Comparison of ENCODE assay signal across 25 cellular contexts in the genomic region with DNA sequence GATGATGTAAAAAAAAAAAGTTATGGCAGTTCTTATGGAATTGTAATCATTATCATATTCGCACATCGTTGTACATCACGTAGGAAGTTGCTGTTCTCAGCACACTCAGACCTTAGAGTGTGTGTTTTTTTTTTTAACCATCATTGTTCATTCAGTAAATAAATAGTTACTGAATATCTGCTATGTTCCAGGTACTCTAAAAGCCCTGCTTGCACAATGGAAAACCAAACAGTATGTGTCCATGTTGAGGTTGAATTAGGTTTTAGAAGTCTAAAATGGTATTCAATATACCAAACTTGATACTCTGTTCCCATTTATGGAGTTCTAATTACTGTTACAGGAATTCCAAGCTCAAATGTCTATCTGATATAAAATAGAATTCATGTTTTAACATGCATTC. TPM values are rescaled to one million over a fixed set of nuclear protein-coding genes. Genes with fewer than 3 reads are reported as not detected.
DNase-seq lines count a peak whose midpoint lies in the region; ATAC-seq, FAIRE-seq and TF ChIP-seq lines count a peak whose summit lies in the region.
"Had no signal": no experiment of that assay in that cellular context is flagged by ENCODE, and none has a peak within 500 bp of the region (broad histone marks: within the 10 kb centered on the region; RNA-seq: fewer than 3 reads in every experiment).

No MANE protein-coding gene starts in this region.

- no peaks in the 10 kb centered on the region; the same call in 1 of the 2 replicates for H3K9me2 ChIP-seq in PC-9 (ENCODE audit: insufficient read depth)

- H3K27me3 ChIP-seq in right lobe of liver (no peaks in the 10 kb centered on the region), PC-9 (ENCODE audit: insufficient read depth, low read depth) (no peaks in the 10 kb centered on the region)
- H3K27me3 ChIP-seq: BE2C, BLaER1 had no signal

- no TSS peak for BruUV-seq in PC-9 (replicated peaks; lab: Mats Ljungman, UMichigan)

- H3K4me1 ChIP-seq in A549 (peaks cover 11% of the 10 kb centered on the region; the same call in 2 of the 3 replicates), right lobe of liver (peaks cover 0 to 4% (median under 1%) of the 10 kb centered on the region in 4 donors), PC-9 (replicated peaks; ENCODE audit: insufficient read depth) (no peaks in the 10 kb centered on the region)
- H3K4me1 ChIP-seq: BLaER1 had no signal

- H3K4me3 ChIP-seq in A549 (no peak overlapping the region), right lobe of liver (no peak overlapping the region), PC-9 (no peak overlapping the region)
- H3K4me3 ChIP-seq: BLaER1, GM12878 had no signal

- POLR2A ChIA-PET in A549 (lab: Yijun Ruan, JAX), result no interaction called here
- POLR2A ChIA-PET in PC-9 (lab: Charles Lee; ENCODE audit: unreplicated experiment), result no interaction called here

- ATAC-seq in A549, result no peak
- ATAC-seq in right lobe of liver, result peak; percentile 66 to 91 (median 81)
- ATAC-seq in HG02970 (IDR thresholded peaks at IDR 0.05; ENCODE audit: low FRiP score, unreplicated experiment), result no peak
- ATAC-seq: GM12878 had no signal

- no peak for TF ChIP-seq POLR2A in A549 (IDR thresholded peaks at IDR 0.05; ENCODE audit: low read length)
- no peak for TF ChIP-seq POLR2A in right lobe of liver (IDR thresholded peaks at IDR 0.05)

- H3K27ac ChIP-seq in A549 (no peak overlapping the region), right lobe of liver (peak overlapping the region in 1 of 3 donors; percentile 58), PC-9 (no peak overlapping the region)
- H3K27ac ChIP-seq: 22Rv1, BLaER1 had no signal

- no peak for TF ChIP-seq RAD21 in A549 (conservative IDR thresholded peaks at IDR 0.05 in 1 of 2, IDR thresholded peaks at IDR 0.05 in 1 of 2)

- no peak overlapping the region for H2AFZ ChIP-seq in PC-9

- no peak for TF ChIP-seq CTCF in A549 (IDR thresholded peaks at IDR 0.05)
- no peak for TF ChIP-seq CTCF in right lobe of liver (IDR thresholded peaks at IDR 0.05)
- no peak for TF ChIP-seq CTCF in PC-9 (conservative IDR thresholded peaks at IDR 0.05)

- intact Hi-C loops in right lobe of liver (cut with DNase I), result no loop called here
- intact Hi-C loops in PC-9 (cut with micrococcal nuclease; ENCODE audit: unreplicated experiment), result no loop called here

- DNase-seq in DMS153 (lab: John Stamatoyannopoulos, UW) (peak; percentile 27), DMS153 treated with DMSO at 0.1 percent for 48 hours (lab: John Stamatoyannopoulos, UW; ENCODE audit: unreplicated experiment) (no peak), A549 (ENCODE audit: low read depth in 1 of 2, low spot score in 1 of 2) (no peak), right lobe of liver (no peak), PC-9 (no peak)
- DNase-seq: ACHN; BE2C; C1 segment of cervical spinal cord; CD4-positive, alpha-beta memory T cell; CD4-positive, CD25-positive, alpha-beta regulatory T cell; CD8-positive, alpha-beta memory T cell; COR-L47; DMS 273 treated with DMSO at 0.1 percent for 48 hours; DMS53; DMS79; DND-41; EL; GDM1 had no signal

- FAIRE-seq in A549 (lab: Jason Lieb, UNC) (peak; percentile 82), islet of Langerhans (lab: Jason Lieb, UNC) (peak; percentile 38)
- FAIRE-seq: GM12878, GM12892, GM18507 had no signal

- H3K36me3 ChIP-seq in right lobe of liver (no peaks in the 10 kb centered on the region), PC-9 (ENCODE audit: low read depth) (peaks cover 46% of the 10 kb centered on the region)
- H3K36me3 ChIP-seq: BE2C had no signal

- peaks cover 4% of the 10 kb centered on the region for H3F3A ChIP-seq in PC-9 (ENCODE audit: insufficient read depth, low read depth)

- CTCF ChIA-PET in A549 (lab: Yijun Ruan, JAX) (no interaction called here), PC-9 (lab: Charles Lee) (no interaction called here)

- 92% methylated on average over 3 of the region's 3 CpGs for WGBS in A549 (ENCODE audit: missing lambda C conversion rate)
- WGBS in right lobe of liver (ENCODE audit: insufficient coverage, low coverage, low lambda C conversion rate, missing lambda C conversion rate), result 64% methylated on average over 3 of the region's 3 CpGs

- no peak for TF ChIP-seq EP300 in A549 (IDR thresholded peaks at IDR 0.05)

- H3K4me2 ChIP-seq in A549, result no peak overlapping the region
- H3K4me2 ChIP-seq in PC-9, result no peak overlapping the region
- H3K4me2 ChIP-seq: BLaER1 had no signal

- H3K79me2 ChIP-seq in PC-9 (ENCODE audit: low read depth), result no peaks in the 10 kb centered on the region

- no peaks in the 10 kb centered on the region for H4K20me1 ChIP-seq in PC-9 (ENCODE audit: insufficient read depth)
- H4K20me1 ChIP-seq: BLaER1 had no signal

- no peaks in the 10 kb centered on the region for H3K9me3 ChIP-seq in A549
- H3K9me3 ChIP-seq in right lobe of liver, result no peaks in the 10 kb centered on the region
- no peaks in the 10 kb centered on the region for H3K9me3 ChIP-seq in PC-9 (ENCODE audit: insufficient read depth, low read depth)
- H3K9me3 ChIP-seq: BE2C, BLaER1 had no signal

TF ChIP-seq in A549, 52 proteins besides CTCF, POLR2A, EP300 and RAD21:
- no peak for TF ChIP-seq EHMT2 (IDR thresholded peaks at IDR 0.05; ENCODE audit: low read depth)
- TF ChIP-seq MAX (IDR thresholded peaks at IDR 0.05), result no peak
- TF ChIP-seq NPAS2 (CRISPR knock-in tag; IDR thresholded peaks at IDR 0.05; ENCODE audit: borderline replicate concordance), result no peak
- TF ChIP-seq HEYL (CRISPR knock-in tag; IDR thresholded peaks at IDR 0.05), result no peak
- TF ChIP-seq CBX2 (IDR thresholded peaks at IDR 0.05; ENCODE audit: borderline replicate concordance, low read depth), result no peak
- TF ChIP-seq, protein P1, sequence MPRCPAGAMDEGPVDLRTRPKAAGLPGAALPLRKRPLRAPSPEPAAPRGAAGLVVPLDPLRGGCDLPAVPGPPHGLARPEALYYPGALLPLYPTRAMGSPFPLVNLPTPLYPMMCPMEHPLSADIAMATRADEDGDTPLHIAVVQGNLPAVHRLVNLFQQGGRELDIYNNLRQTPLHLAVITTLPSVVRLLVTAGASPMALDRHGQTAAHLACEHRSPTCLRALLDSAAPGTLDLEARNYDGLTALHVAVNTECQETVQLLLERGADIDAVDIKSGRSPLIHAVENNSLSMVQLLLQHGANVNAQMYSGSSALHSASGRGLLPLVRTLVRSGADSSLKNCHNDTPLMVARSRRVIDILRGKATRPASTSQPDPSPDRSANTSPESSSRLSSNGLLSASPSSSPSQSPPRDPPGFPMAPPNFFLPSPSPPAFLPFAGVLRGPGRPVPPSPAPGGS (IDR thresholded peaks at IDR 0.05), result no peak
- TF ChIP-seq RARB (CRISPR knock-in tag; IDR thresholded peaks at IDR 0.05), result no peak
- no peak for TF ChIP-seq E2F6 (IDR thresholded peaks at IDR 0.05; ENCODE audit: borderline replicate concordance, low read depth)
- no peak for TF ChIP-seq PHF8 (IDR thresholded peaks at IDR 0.05; ENCODE audit: borderline replicate concordance, low read depth)
- TF ChIP-seq JUNB (IDR thresholded peaks at IDR 0.05), result no peak
- TF ChIP-seq FOSL2 (IDR thresholded peaks at IDR 0.05), result no peak
- TF ChIP-seq FOSL2 (CRISPR knock-in tag; IDR thresholded peaks at IDR 0.05), result no peak
- TF ChIP-seq EHF (CRISPR knock-in tag; IDR thresholded peaks at IDR 0.05), result no peak
- no peak for TF ChIP-seq GATA3 (IDR thresholded peaks at IDR 0.05; ENCODE audit: borderline replicate concordance)
- TF ChIP-seq BHLHE40 (IDR thresholded peaks at IDR 0.05; ENCODE audit: low read depth, low read length), result no peak
- no peak for TF ChIP-seq CHD2 (IDR thresholded peaks at IDR 0.05; ENCODE audit: low read length, partially characterized antibody)
- TF ChIP-seq JUN (IDR thresholded peaks at IDR 0.05), result no peak
- TF ChIP-seq RCOR1 (IDR thresholded peaks at IDR 0.05; ENCODE audit: low read depth, low read length), result no peak

RNA-seq across cellular contexts. Expression of gene PDHX, which starts 41.2 kb away (rescaled TPM):
- polyA plus RNA-seq in A549 (2011; rRNA removed) (51.4 and 87.4 TPM in 2 replicates), A549 (2017; fragmentation: RNase III; extraction: RNeasy Plus Mini Kit Qiagen cat#74134 plus additional on column Dnase treatment) (45.8 to 46.5 TPM (median 46.1 TPM) in 3 replicates)
- 20.3 and 22.1 TPM in 2 replicates for polyA plus RNA-seq in A549 (2012; cell fraction: cytosol; rRNA removed)
- polyA plus RNA-seq in A549 (2012; cell fraction: nucleus; rRNA removed), result 10.4 and 14.6 TPM in 2 replicates
- 31.0 and 39.8 TPM in 2 replicates for polyA minus RNA-seq in A549 (2011; rRNA and poly(A)+ RNA removed)
- total RNA-seq in right lobe of liver (10 to 100 TPM; 21.3 to 31.3 (median 28.8) TPM), PC-9 (2021) (44.7 and 47.0 TPM in 2 replicates)

RNA-seq across cellular contexts. Expression of gene APIP, which starts 41.4 kb away (rescaled TPM):
- polyA plus RNA-seq in A549 (2011; rRNA removed) (35.1 and 55.6 TPM in 2 replicates), A549 (2017; fragmentation: RNase III; extraction: RNeasy Plus Mini Kit Qiagen cat#74134 plus additional on column Dnase treatment) (36.1 to 42.4 TPM (median 38.6 TPM) in 3 replicates)
- polyA plus RNA-seq in A549 (2012; cell fraction: cytosol; rRNA removed), result 14.2 and 19.1 TPM in 2 replicates
- polyA plus RNA-seq in A549 (2012; cell fraction: nucleus; rRNA removed), result 5.3 and 9.0 TPM in 2 replicates
- 5.2 and 6.3 TPM in 2 replicates for polyA minus RNA-seq in A549 (2011; rRNA and poly(A)+ RNA removed)
- total RNA-seq in right lobe of liver (10 to 100 TPM in 5 of 6 experiments, 1 to 10 TPM in 1; 9.4 to 19.7 (median 14.5) TPM), PC-9 (2021) (34.1 and 41.0 TPM in 2 replicates)

Comparison
In these comparisons a context has a peak if more than half of its experiments do, and no peak if none do; other contexts are left out.
1. ATAC-seq: peak in right lobe of liver (4 of 4); none in A549 (0 of 2) and HG02970 (single experiment).